Comparison of ENCODE assay signal across 14 cellular contexts in the genomic region with DNA sequence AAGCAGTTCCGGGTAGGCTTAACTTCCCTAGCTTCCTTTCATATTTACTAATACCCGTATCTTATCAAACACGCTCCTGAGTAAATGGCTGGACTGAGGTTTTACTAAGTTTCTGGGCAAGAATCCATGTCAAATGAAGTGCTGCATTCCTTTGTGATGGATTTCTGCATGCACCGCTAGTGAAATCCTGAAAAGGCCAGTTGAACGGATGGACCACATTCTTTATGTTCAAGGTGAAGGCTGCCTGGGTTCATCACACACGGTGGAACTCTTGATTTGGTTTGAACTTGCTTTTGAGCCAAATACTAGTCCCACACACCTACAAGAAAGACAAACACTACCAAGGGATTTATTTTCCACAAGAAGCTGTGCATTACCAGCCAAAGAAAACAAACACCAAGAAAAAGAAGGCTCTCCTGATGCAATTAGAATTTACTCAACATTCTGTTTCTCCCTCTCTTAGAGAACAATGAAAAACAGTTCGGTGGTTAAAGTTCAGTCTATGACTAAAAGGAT.
DNase-seq lines count a peak whose midpoint lies in the region; ATAC-seq, FAIRE-seq and TF ChIP-seq lines count a peak whose summit lies in the region.
"Had no signal": no experiment of that assay in that cellular context is flagged by ENCODE, and none has a peak within 500 bp of the region (broad histone marks: within the 10 kb centered on the region; RNA-seq: fewer than 3 reads in every experiment).

No MANE protein-coding gene starts in this region.

- H3K9me1 ChIP-seq in IMR-90 (ENCODE audit: insufficient read depth, low read length): no peaks in the 10 kb centered on the region

- H4K5ac ChIP-seq in IMR-90 (ENCODE audit: low read depth, low read length): no peak overlapping the region; the same call in 1 of the 2 replicates

- peak overlapping the region; percentile 55 for H2BK20ac ChIP-seq in IMR-90 (ENCODE audit: low read depth, low read length)

- H3K14ac ChIP-seq in IMR-90 (replicated peaks; ENCODE audit: low read depth, low read length): 0 out of 2 replicates have a peak overlapping the region, but pooled peaks have one; percentile 5

- no peaks in the 10 kb centered on the region for H3K27me3 Mint-ChIP-seq in mesothelial cell of epicardium (ENCODE audit: low read depth)

- no peaks in the 10 kb centered on the region for H4K20me1 ChIP-seq in IMR-90 (ENCODE audit: insufficient read depth, low read length)
- H4K20me1 ChIP-seq: BLaER1 treated with 17β-estradiol and CSF1 and Interleukin-3, amounts not matched to agents 10 nM and 100 nM had no signal

- H2AK5ac ChIP-seq in IMR-90 (ENCODE audit: low read depth, low read length): no peak overlapping the region

- H3K4me1 Mint-ChIP-seq in mesothelial cell of epicardium: peaks cover 35% of the 10 kb centered on the region
- H3K4me1 Mint-ChIP-seq: stimulated activated effector memory CD8-positive, alpha-beta T cell treated with anti-CD3 and anti-CD28 coated beads, Interleukin-12 subunit alpha, Interleukin-12 subunit beta, amount 100 ng/mL, for 72 hours had no signal

- no peak overlapping the region for H2AK9ac ChIP-seq in IMR-90 (replicated peaks; ENCODE audit: low read depth, low read length, poor library complexity)

- H3K4me3 Mint-ChIP-seq in mesothelial cell of epicardium: peak overlapping the region; percentile 1
- H3K4me3 Mint-ChIP-seq: stimulated activated effector memory CD8-positive, alpha-beta T cell treated with anti-CD3 and anti-CD28 coated beads, Interleukin-12 subunit alpha, Interleukin-12 subunit beta, amount 100 ng/mL, for 72 hours had no signal

- FAIRE-seq in bronchial epithelial cell (lab: Jason Lieb, UNC): no peak
- FAIRE-seq: HTR-8/SVneo had no signal

- dilution Hi-C loops in IMR-90 (cut with HindIII; ENCODE audit: low sequenced_read_pairs, unreplicated experiment): no loop called here

- no peak for TF ChIP-seq RAD21 in IMR-90 (IDR thresholded peaks at IDR 0.05; ENCODE audit: low read length)

- H3K36me3 ChIP-seq in IMR-90 (ENCODE audit: control insufficient read depth, insufficient read depth, low read length): no peaks in the 10 kb centered on the region
- H3K36me3 ChIP-seq in bronchial epithelial cell (ENCODE audit: control insufficient read depth, insufficient read depth, low read length): no peaks in the 10 kb centered on the region
- H3K36me3 ChIP-seq in ovary: no peaks in the 10 kb centered on the region
- H3K36me3 ChIP-seq: BLaER1 treated with 17β-estradiol and CSF1 and Interleukin-3, amounts not matched to agents 10 nM and 100 nM had no signal

- no TSS peak for BruUV-seq in IMR-90 (replicated peaks; lab: Mats Ljungman, UMichigan)

- peak overlapping the region; percentile 92 for H3K27ac Mint-ChIP-seq in mesothelial cell of epicardium
- H3K27ac Mint-ChIP-seq: stimulated activated effector memory CD8-positive, alpha-beta T cell treated with anti-CD3 and anti-CD28 coated beads, Interleukin-12 subunit alpha, Interleukin-12 subunit beta, amount 100 ng/mL, for 72 hours had no signal

- 0% methylated on average over 2 of the region's 7 CpGs; no CpG with 5 or more reads in 1 of the 2 experiments for WGBS in IMR-90 (ENCODE audit: extremely low coverage in 2 of 2, insufficient read length in 1 of 2), 2 experiments
- 11 to 16% (median 14%) methylated on average over 7 of the region's 7 CpGs for WGBS in ovary, 3 donors

- POLR2A ChIA-PET in AG04449 (lab: Yijun Ruan, JAX): no interaction called here
- POLR2A ChIA-PET in IMR-90 (lab: Charles Lee; ENCODE audit: unreplicated experiment): no interaction called here

- H3K79me1 ChIP-seq in IMR-90 (ENCODE audit: low read depth in 1 of 2, low read length in 2 of 2): no peaks in the 10 kb centered on the region

- DNase-seq in AG04449 (ENCODE audit: low read depth, low spot score): peak; percentile 4
- peak; percentile 87 for DNase-seq in IMR-90
- DNase-seq in bronchial epithelial cell (ENCODE audit: low read depth): peak; percentile 57
- DNase-seq in mesothelial cell of epicardium (ENCODE audit: low spot score in 2 of 2, unreplicated experiment in 2 of 2): peak in 1 of 2 experiments; percentile 45
- no peak for DNase-seq in NCI-H82 treated with DMSO at 0.1 percent for 48 hours (lab: John Stamatoyannopoulos, UW; ENCODE audit: unreplicated experiment)
- no peak for DNase-seq in ovary
- DNase-seq in HK-2 (ENCODE audit: unreplicated experiment): no peak
- DNase-seq: activated naive CD4-positive, alpha-beta T cell treated with anti-CD3 and anti-CD28 coated beads, Interleukin-2, amount 50 U/mL, for 16 hours; NCI-H2171 had no signal

- no peak overlapping the region for H3K9ac ChIP-seq in IMR-90 (ENCODE audit: low read depth, low read length)
- H3K9ac ChIP-seq: BLaER1 treated with 17β-estradiol and CSF1 and Interleukin-3, amounts not matched to agents 10 nM and 100 nM had no signal

- H2BK5ac ChIP-seq in IMR-90 (ENCODE audit: low read depth, low read length, poor library complexity, severe bottlenecking): peak overlapping the region; percentile 81

- peak overlapping the region; percentile 13; the same call in 1 of the 2 replicates for H3K18ac ChIP-seq in IMR-90 (ENCODE audit: low read depth, low read length)

- TF ChIP-seq CTCF in AG04449 (IDR thresholded peaks at IDR 0.05; ENCODE audit: insufficient read depth, low read length, missing control alignments) (no peak), IMR-90 (conservative IDR thresholded peaks at IDR 0.05; ENCODE audit: low read depth, low read length) (no peak), bronchial epithelial cell (IDR thresholded peaks at IDR 0.05; ENCODE audit: insufficient read depth, low read length, severe bottlenecking) (no peak), mesothelial cell of epicardium (IDR thresholded peaks at IDR 0.05; ENCODE audit: unreplicated experiment) (no peak), ovary (IDR thresholded peaks at IDR 0.05) (no peak)

- no peaks in the 10 kb centered on the region for H3K27me3 ChIP-seq in IMR-90 (ENCODE audit: control insufficient read depth, insufficient read depth, low read length)
- no peaks in the 10 kb centered on the region for H3K27me3 ChIP-seq in bronchial epithelial cell (ENCODE audit: control insufficient read depth, insufficient read depth, low read length)
- no peaks in the 10 kb centered on the region for H3K27me3 ChIP-seq in ovary
- H3K27me3 ChIP-seq: BLaER1 treated with 17β-estradiol and CSF1 and Interleukin-3, amounts not matched to agents 10 nM and 100 nM had no signal

- CTCF ChIA-PET in AG04449 (lab: Yijun Ruan, JAX): no interaction called here
- CTCF ChIA-PET in IMR-90 (lab: Yijun Ruan, JAX): no interaction called here

- 0 out of 3 replicates have a peak overlapping the region, but pooled peaks have one; percentile 2 for H2BK15ac ChIP-seq in IMR-90 (ENCODE audit: low read depth, low read length)

- H3K4me1 ChIP-seq in IMR-90 (ENCODE audit: control insufficient read depth, insufficient read depth, low read length): peaks cover 7% of the 10 kb centered on the region; the same call in 1 of the 2 replicates
- H3K4me1 ChIP-seq in ovary (ENCODE audit: insufficient read depth): no peaks in the 10 kb centered on the region
- H3K4me1 ChIP-seq: BLaER1 treated with 17β-estradiol and CSF1 and Interleukin-3, amounts not matched to agents 10 nM and 100 nM had no signal

- peak overlapping the region in 1 of 2 experiments; percentile 52; a peak in 2 of 4 replicates for H4K8ac ChIP-seq in IMR-90 (ENCODE audit: low read depth in 2 of 2, low read length in 2 of 2)

- peak overlapping the region; percentile 27 for H2BK120ac ChIP-seq in IMR-90 (ENCODE audit: low read depth, low read length)

- peak overlapping the region; percentile 32; the same call in 1 of the 2 replicates for H3K27ac ChIP-seq in IMR-90 (ENCODE audit: insufficient read depth, low read length)
- H3K27ac ChIP-seq in ovary: no peak overlapping the region
- H3K27ac ChIP-seq: BLaER1 treated with 17β-estradiol and CSF1 and Interleukin-3, amounts not matched to agents 10 nM and 100 nM had no signal

- no peak overlapping the region for H3K4me3 ChIP-seq in AG04449 (ENCODE audit: low read depth, low read length)
- peak overlapping the region; percentile 10; the same call in 1 of the 2 replicates for H3K4me3 ChIP-seq in IMR-90 (ENCODE audit: insufficient read depth, low read depth, low read length)
- no peak overlapping the region for H3K4me3 ChIP-seq in bronchial epithelial cell (ENCODE audit: low read depth, low read length)
- no peak overlapping the region for H3K4me3 ChIP-seq in ovary
- H3K4me3 ChIP-seq: BLaER1 treated with 17β-estradiol and CSF1 and Interleukin-3, amounts not matched to agents 10 nM and 100 nM had no signal

- in situ Hi-C loops in IMR-90 (cut with MboI; ENCODE audit: low sequenced_read_pairs): no loop called here

- TF ChIP-seq EP300 in ovary (IDR thresholded peaks at IDR 0.05): no peak

- H4K91ac ChIP-seq in IMR-90 (ENCODE audit: insufficient read depth, low read depth, low read length): no peak overlapping the region

- H3K36me3 Mint-ChIP-seq in mesothelial cell of epicardium: peaks cover 12% of the 10 kb centered on the region
- H3K36me3 Mint-ChIP-seq: stimulated activated effector memory CD8-positive, alpha-beta T cell treated with anti-CD3 and anti-CD28 coated beads, Interleukin-12 subunit alpha, Interleukin-12 subunit beta, amount 100 ng/mL, for 72 hours had no signal

- no peak overlapping the region for H3K56ac ChIP-seq in IMR-90 (ENCODE audit: extremely low read depth, insufficient read depth, low read length)

- peaks cover 19% of the 10 kb centered on the region for H3K9me3 Mint-ChIP-seq in mesothelial cell of epicardium

- H3K23ac ChIP-seq in IMR-90 (ENCODE audit: low read depth, low read length): 0 out of 2 replicates have a peak overlapping the region, but pooled peaks have one; percentile 6

- no peak overlapping the region for H3K4ac ChIP-seq in IMR-90 (ENCODE audit: low read depth, low read length)

- H3K4me2 ChIP-seq in IMR-90 (ENCODE audit: low read depth, low read length): peak overlapping the region; percentile 78
- H3K4me2 ChIP-seq: BLaER1 treated with 17β-estradiol and CSF1 and Interleukin-3, amounts not matched to agents 10 nM and 100 nM had no signal

- H3K9me3 ChIP-seq in IMR-90 (ENCODE audit: control insufficient read depth, insufficient read depth, low read length) (no peaks in the 10 kb centered on the region), ovary (no peaks in the 10 kb centered on the region)
- H3K9me3 ChIP-seq: BLaER1 treated with 17β-estradiol and CSF1 and Interleukin-3, amounts not matched to agents 10 nM and 100 nM had no signal

- H2AFZ ChIP-seq in IMR-90 (replicated peaks; ENCODE audit: low read length, poor library complexity): peak overlapping the region; percentile 46

- intact Hi-C loops in IMR-90 (cut with micrococcal nuclease) (no loop called here), ovary (cut with DNase I) (no loop called here)

- ATAC-seq in IMR-90 (ENCODE audit: low read depth) (peak; percentile 79), HG03378 (IDR thresholded peaks at IDR 0.05; ENCODE audit: unreplicated experiment) (no peak)
- ATAC-seq: esophagus mucosa; stimulated activated effector memory CD8-positive, alpha-beta T cell treated with anti-CD3 and anti-CD28 coated beads, Interleukin-12 subunit alpha, Interleukin-12 subunit beta, amount 100 ng/mL, for 72 hours had no signal

- TF ChIP-seq POLR2A in IMR-90 (IDR thresholded peaks at IDR 0.05; ENCODE audit: low read depth, low read length) (no peak), ovary (IDR thresholded peaks at IDR 0.05) (no peak)

TF ChIP-seq in IMR-90, 13 proteins besides CTCF, POLR2A, EP300 and RAD21 (continues in another document):
- TF ChIP-seq MXI1 (IDR thresholded peaks at IDR 0.05; ENCODE audit: borderline replicate concordance, low read depth, low read length): no peak

Comparison
In these comparisons a context has a peak if more than half of its experiments do, and no peak if none do; other contexts are left out.
1. DNase-seq: peak in AG04449 (single experiment), IMR-90 (single experiment) and bronchial epithelial cell (single experiment); none in NCI-H82 treated with DMSO at 0.1 percent for 48 hours (single experiment), ovary (0 of 5) and HK-2 (single experiment).